In genomic region chr15:97991972-97992541, GRCh38 we compare ENCODE assay signal across 24 cellular contexts. TPM values are rescaled to one million over a fixed set of nuclear protein-coding genes. Genes with fewer than 3 reads are reported as not detected.
"Had no signal": no experiment of that assay in that cellular context is flagged by ENCODE, and none has a peak within 500 bp of the region (broad histone marks: within the 10 kb centered on the region; RNA-seq: fewer than 3 reads in every experiment).

No MANE protein-coding gene starts in this region.

- H3K4me1 Mint-ChIP-seq: activated CD8-positive, alpha-beta memory T cell treated with anti-CD3 and anti-CD28 coated beads, Interleukin-2, amount 10 ng/mL, durations not matched to agents 7 days and 5 days had no signal

- H3K4me3 Mint-ChIP-seq: activated CD8-positive, alpha-beta memory T cell treated with anti-CD3 and anti-CD28 coated beads, Interleukin-2, amount 10 ng/mL, durations not matched to agents 7 days and 5 days; activated naive CD8-positive, alpha-beta T cell; activated T-cell treated with anti-CD3 and anti-CD28 coated beads, Interleukin-2, amount 50 U/mL, for 24 hours; activated T-helper 1 cell treated with anti-CD3 and anti-CD28 coated beads, Interleukin-12 subunit alpha, Interleukin-12 subunit beta, Interleukin-2, Interleukin-4 antibody, amounts not matched to agents 30 ng/mL and 10 ng/mL and 1 ng/mL, durations not matched to agents 14 hours and 24 hours and 36 hours; T-helper 17 cell; WTC11 had no signal

- ATAC-seq: activated CD8-positive, alpha-beta memory T cell treated with anti-CD3 and anti-CD28 coated beads, Interleukin-2, amount 10 ng/mL, durations not matched to agents 7 days and 5 days; T-helper 17 cell; WTC11 had no signal

- DNase-seq: activated CD4-positive, alpha-beta T cell treated with anti-CD3 and anti-CD28 coated beads for 48 hours; activated CD4-positive, alpha-beta T cell treated with anti-CD3 and anti-CD28 coated beads, Interleukin-2, amount 50 U/mL, for 48 hours; activated CD4-positive, CD25-positive, alpha-beta regulatory T cell treated with anti-CD3 and anti-CD28 coated beads, Interleukin-2, amount 50 U/mL, for 72 hours; activated CD8-positive, alpha-beta memory T cell treated with anti-CD3 and anti-CD28 coated beads, Interleukin-2, amount 10 ng/mL, durations not matched to agents 7 days and 5 days; activated effector memory CD4-positive, alpha-beta T cell treated with anti-CD3 and anti-CD28 coated beads, Interleukin-2, amount 50 U/mL, for 16 hours; activated naive CD4-positive, alpha-beta T cell treated with Interleukin-2 at 50 U/mL for 16 hours; activated T-cell treated with anti-CD3 and anti-CD28 coated beads, Interleukin-2, amount 50 U/mL, for 24 hours; NCI-H1048; NCI-H146; NCI-H187 treated with DMSO at 0.1 percent for 48 hours; NCI-H2081 treated with DMSO at 0.1 percent for 48 hours; NCI-H2171 treated with DMSO at 0.1 percent for 48 hours; NCI-H345; NCI-H510A; NCI-H526 treated with DMSO at 0.1 percent for 48 hours; NCI-H82; SIG-M5; T-helper 17 cell; T-helper 9 cell had no signal

- H3K27ac Mint-ChIP-seq: activated CD8-positive, alpha-beta memory T cell treated with anti-CD3 and anti-CD28 coated beads, Interleukin-2, amount 10 ng/mL, durations not matched to agents 7 days and 5 days; activated naive CD8-positive, alpha-beta T cell; activated T-cell treated with anti-CD3 and anti-CD28 coated beads, Interleukin-2, amount 50 U/mL, for 24 hours; activated T-helper 1 cell treated with anti-CD3 and anti-CD28 coated beads, Interleukin-12 subunit alpha, Interleukin-12 subunit beta, Interleukin-2, Interleukin-4 antibody, amounts not matched to agents 30 ng/mL and 10 ng/mL and 1 ng/mL, durations not matched to agents 14 hours and 24 hours and 36 hours; T-helper 17 cell; WTC11 had no signal

- H3K27me3 Mint-ChIP-seq: activated CD8-positive, alpha-beta memory T cell treated with anti-CD3 and anti-CD28 coated beads, Interleukin-2, amount 10 ng/mL, durations not matched to agents 7 days and 5 days; activated naive CD8-positive, alpha-beta T cell; activated T-cell treated with anti-CD3 and anti-CD28 coated beads, Interleukin-2, amount 50 U/mL, for 24 hours; T-helper 17 cell had no signal

- H3K4me3 ChIP-seq: K562 had no signal

RNA-seq across cellular contexts. Expression of gene ARRDC4, which starts 31.6 kb away (rescaled TPM):
- total RNA-seq: OCI-LY7 had no signal
